ENCODE assay signal across 8 cellular contexts in the genomic region with DNA sequence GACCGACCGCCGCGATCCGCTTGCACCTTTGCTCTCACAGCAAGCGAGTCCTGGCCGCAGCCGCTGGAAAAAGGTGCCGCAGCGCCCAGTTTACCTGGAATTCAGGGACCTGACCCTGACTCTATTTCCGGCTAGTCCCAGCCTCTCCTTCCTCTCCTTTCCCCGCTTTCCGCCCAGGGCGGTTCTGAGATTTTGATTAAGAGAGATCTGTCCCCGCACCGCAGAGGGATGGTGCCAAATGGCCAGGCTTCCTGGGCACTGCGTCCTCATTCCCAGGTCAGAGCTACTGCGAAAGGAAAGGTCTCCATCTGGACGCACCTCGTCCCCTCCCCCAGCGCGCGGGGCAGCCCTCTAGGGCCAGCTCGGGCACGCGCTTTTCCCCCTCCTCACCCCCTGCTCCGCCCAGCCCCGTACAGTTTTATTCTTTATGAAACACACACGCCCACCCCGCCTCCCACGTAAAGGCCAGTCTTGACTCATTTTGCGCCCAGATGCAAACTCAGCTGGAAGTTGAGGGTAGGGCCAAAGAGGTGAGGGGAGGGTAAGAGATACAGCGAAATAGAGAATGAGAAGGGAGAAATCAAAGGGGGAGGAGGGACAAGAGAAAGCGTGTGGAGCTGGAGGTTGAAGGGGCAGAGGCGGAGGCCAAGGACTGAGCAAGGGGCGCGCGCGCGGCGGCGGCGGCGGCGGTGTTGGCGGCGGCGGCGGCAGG.
DNase-seq lines count a peak whose midpoint lies in the region; ATAC-seq and TF ChIP-seq lines count a peak whose summit lies in the region.

No MANE protein-coding gene starts in this region.

- no peak overlapping the region for H3K9ac ChIP-seq in SK-N-SH

- peak overlapping the region; percentile 84 for H2AFZ ChIP-seq in SK-N-SH (ENCODE audit: low read depth)

- H3F3A ChIP-seq in SK-N-SH (replicated peaks; ENCODE audit: insufficient read depth): no peaks in the 10 kb centered on the region

- H3K27ac ChIP-seq in SK-N-SH (ENCODE audit: low read depth in 2 of 2, low read length in 1 of 2) (no peak overlapping the region), transverse colon (no peak overlapping the region)

- H3K36me3 ChIP-seq in SK-N-SH (replicated peaks in 1 of 2; ENCODE audit: control insufficient read depth in 1 of 2, insufficient read depth in 2 of 2, low read length in 1 of 2) (no peaks in the 10 kb centered on the region), transverse colon (no peaks in the 10 kb centered on the region)

- H3K9me2 ChIP-seq in SK-N-SH: no peaks in the 10 kb centered on the region

- H3K9me3 ChIP-seq in SK-N-SH (no peaks in the 10 kb centered on the region; the same call in 1 of the 2 replicates), transverse colon (no peaks in the 10 kb centered on the region)

- peaks cover 3% of the 10 kb centered on the region for H3K36me3 Mint-ChIP-seq in activated CD4-positive, alpha-beta T cell treated with anti-CD3 and anti-CD28 coated beads, Interleukin-2, amount 10 ng/mL, durations not matched to agents 24 days and 14 days (ENCODE audit: low read depth)
- no peaks in the 10 kb centered on the region for H3K36me3 Mint-ChIP-seq in activated CD4-positive, alpha-beta T cell treated with anti-CD3 and anti-CD28 coated beads, Interleukin-2, amount 10 ng/mL, durations not matched to agents 7 days and 5 days (ENCODE audit: low read depth)

- in situ Hi-C loops in transverse colon (cut with MboI; ENCODE audit: low pct_ligation_motif_present in 1 of 4, low pct_unique_long_range_greater_than_20kb in 1 of 4, low sequenced_read_pairs in 3 of 4): no loop called here

- peaks cover 2% of the 10 kb centered on the region for H3K4me1 Mint-ChIP-seq in activated CD4-positive, alpha-beta T cell treated with anti-CD3 and anti-CD28 coated beads, Interleukin-2, amount 10 ng/mL, durations not matched to agents 24 days and 14 days
- peaks cover 8% of the 10 kb centered on the region for H3K4me1 Mint-ChIP-seq in activated CD4-positive, alpha-beta T cell treated with anti-CD3 and anti-CD28 coated beads, Interleukin-2, amount 10 ng/mL, durations not matched to agents 7 days and 5 days

- peak overlapping the region; percentile 15 for H3K4me3 Mint-ChIP-seq in activated CD4-positive, alpha-beta T cell treated with anti-CD3 and anti-CD28 coated beads, Interleukin-2, amount 10 ng/mL, durations not matched to agents 24 days and 14 days
- no peak overlapping the region for H3K4me3 Mint-ChIP-seq in activated CD4-positive, alpha-beta T cell treated with anti-CD3 and anti-CD28 coated beads, Interleukin-2, amount 10 ng/mL, durations not matched to agents 7 days and 5 days

- WGBS in SK-N-SH (ENCODE audit: low lambda C conversion rate): 7% methylated on average over 48 of the region's 49 CpGs
- WGBS in transverse colon (ENCODE audit: low coverage in 1 of 2), 2 donors: 0 to 6% methylated on average over 7 to 49 of the region's 49 CpGs

- H3K79me2 ChIP-seq in SK-N-SH (ENCODE audit: insufficient read depth): no peaks in the 10 kb centered on the region

- H3K4me1 ChIP-seq in SK-N-SH (ENCODE audit: control insufficient read depth in 1 of 2, insufficient read depth in 2 of 2, low read depth in 1 of 2, low read length in 1 of 2) (peaks cover 0 to 9% of the 10 kb centered on the region in 2 experiments; a peak in 1 of 4 replicates), transverse colon (peaks cover 0 to 43% (median 26%) of the 10 kb centered on the region in 4 donors)

- H3K27me3 Mint-ChIP-seq in activated CD4-positive, alpha-beta T cell treated with anti-CD3 and anti-CD28 coated beads, Interleukin-2, amount 10 ng/mL, durations not matched to agents 24 days and 14 days: peaks cover 59% of the 10 kb centered on the region
- peaks cover 69% of the 10 kb centered on the region for H3K27me3 Mint-ChIP-seq in activated CD4-positive, alpha-beta T cell treated with anti-CD3 and anti-CD28 coated beads, Interleukin-2, amount 10 ng/mL, durations not matched to agents 7 days and 5 days

- peak overlapping the region; percentile 57 to 63 for H3K4me3 ChIP-seq in SK-N-SH (ENCODE audit: low read depth in 2 of 2, low read length in 1 of 2)
- H3K4me3 ChIP-seq in transverse colon: peak overlapping the region in 3 of 4 donors; percentile 28 to 62 (median 32)

- TF ChIP-seq RAD21 in SK-N-SH (IDR thresholded peaks at IDR 0.05; ENCODE audit: low read length): no peak

- CTCF ChIA-PET in activated CD4-positive, alpha-beta T cell treated with anti-CD3 and anti-CD28 coated beads, Interleukin-2, amount 10 ng/mL, durations not matched to agents 7 days and 5 days (lab: Charles Lee): no interaction called here
- CTCF ChIA-PET in SK-N-SH (lab: Yijun Ruan, JAX): interaction anchor here (0.6 kb wide), 1 partner anchor 129 kb away, joined by 4 read pairs; no protein-coding TSS in a partner anchor

- no peaks in the 10 kb centered on the region for H4K20me1 ChIP-seq in SK-N-SH (ENCODE audit: insufficient read depth)

- H3K27me3 ChIP-seq in SK-N-SH (ENCODE audit: insufficient read depth): no peaks in the 10 kb centered on the region
- H3K27me3 ChIP-seq in transverse colon: peaks cover 95% of the 10 kb centered on the region

- no peak for TF ChIP-seq EP300 in SK-N-SH (IDR thresholded peaks at IDR 0.05; ENCODE audit: borderline replicate concordance in 1 of 2, low read depth in 1 of 2, low read length in 1 of 2)
- no peak for TF ChIP-seq EP300 in transverse colon (IDR thresholded peaks at IDR 0.05; ENCODE audit: low read depth)

- POLR2A ChIA-PET in activated CD4-positive, alpha-beta T cell treated with anti-CD3 and anti-CD28 coated beads, Interleukin-2, amount 10 ng/mL, durations not matched to agents 7 days and 5 days (lab: Charles Lee): no interaction called here
- POLR2A ChIA-PET in SK-N-SH (lab: Yijun Ruan, JAX): no interaction called here

- H3K9me3 Mint-ChIP-seq in activated CD4-positive, alpha-beta T cell treated with anti-CD3 and anti-CD28 coated beads, Interleukin-2, amount 10 ng/mL, durations not matched to agents 24 days and 14 days: peaks cover 10% of the 10 kb centered on the region
- H3K9me3 Mint-ChIP-seq in activated CD4-positive, alpha-beta T cell treated with anti-CD3 and anti-CD28 coated beads, Interleukin-2, amount 10 ng/mL, durations not matched to agents 7 days and 5 days: peaks cover 7% of the 10 kb centered on the region

- DNase-seq in activated CD4-positive, alpha-beta T cell treated with anti-CD3 and anti-CD28 coated beads, Interleukin-2, amount 10 ng/mL, durations not matched to agents 24 days and 14 days: no peak
- no peak for DNase-seq in activated CD4-positive, alpha-beta T cell treated with anti-CD3 and anti-CD28 coated beads, Interleukin-2, amount 10 ng/mL, durations not matched to agents 7 days and 5 days
- peak; percentile 77 for DNase-seq in SK-N-SH
- peak; percentile 36 for DNase-seq in iPS-NIHi7 (ENCODE audit: extremely low spot score)
- DNase-seq in transverse colon: no peak
- DNase-seq in KG1 (lab: John Stamatoyannopoulos, UW): no peak
- no peak for DNase-seq in nucleus accumbens (lab: John Stamatoyannopoulos, UW)

- peak overlapping the region; percentile 81 for H3K4me2 ChIP-seq in SK-N-SH

- TF ChIP-seq CTCF in SK-N-SH (IDR thresholded peaks at IDR 0.05) (no peak), transverse colon (IDR thresholded peaks at IDR 0.05) (no peak)

- TF ChIP-seq POLR2A in transverse colon (IDR thresholded peaks at IDR 0.05): no peak

- H3K27ac Mint-ChIP-seq in activated CD4-positive, alpha-beta T cell treated with anti-CD3 and anti-CD28 coated beads, Interleukin-2, amount 10 ng/mL, durations not matched to agents 24 days and 14 days: peak overlapping the region; percentile 64
- no peak overlapping the region for H3K27ac Mint-ChIP-seq in activated CD4-positive, alpha-beta T cell treated with anti-CD3 and anti-CD28 coated beads, Interleukin-2, amount 10 ng/mL, durations not matched to agents 7 days and 5 days

- intact Hi-C loops in activated CD4-positive, alpha-beta T cell treated with anti-CD3 and anti-CD28 coated beads, Interleukin-2, amount 10 ng/mL, durations not matched to agents 24 days and 14 days (cut with micrococcal nuclease): loop anchor here (5.0 kb wide), 1 partner anchor 1027 kb away; no protein-coding TSS in a partner anchor
- intact Hi-C loops in transverse colon (cut with DNase I; ENCODE audit: low total_unique reads): no loop called here

- ATAC-seq in GM21825 (IDR thresholded peaks at IDR 0.05; ENCODE audit: unreplicated experiment): no peak

TF ChIP-seq in SK-N-SH, 30 proteins besides CTCF, POLR2A, EP300 and RAD21 (continues in another document):
- TF ChIP-seq CHD2 (IDR thresholded peaks at IDR 0.05; ENCODE audit: low read length, partially characterized antibody) (no peak), JUND (IDR thresholded peaks at IDR 0.05) (no peak), NFIC (IDR thresholded peaks at IDR 0.05; ENCODE audit: borderline replicate concordance) (no peak), FOSL2 (IDR thresholded peaks at IDR 0.05; ENCODE audit: borderline replicate concordance, low read depth) (no peak), EZH2phosphoT487 (IDR thresholded peaks at IDR 0.05; ENCODE audit: borderline replicate concordance, low read depth) (no peak), FOXM1 (IDR thresholded peaks at IDR 0.05; ENCODE audit: low read depth) (no peak)
- TF ChIP-seq, protein P1, sequence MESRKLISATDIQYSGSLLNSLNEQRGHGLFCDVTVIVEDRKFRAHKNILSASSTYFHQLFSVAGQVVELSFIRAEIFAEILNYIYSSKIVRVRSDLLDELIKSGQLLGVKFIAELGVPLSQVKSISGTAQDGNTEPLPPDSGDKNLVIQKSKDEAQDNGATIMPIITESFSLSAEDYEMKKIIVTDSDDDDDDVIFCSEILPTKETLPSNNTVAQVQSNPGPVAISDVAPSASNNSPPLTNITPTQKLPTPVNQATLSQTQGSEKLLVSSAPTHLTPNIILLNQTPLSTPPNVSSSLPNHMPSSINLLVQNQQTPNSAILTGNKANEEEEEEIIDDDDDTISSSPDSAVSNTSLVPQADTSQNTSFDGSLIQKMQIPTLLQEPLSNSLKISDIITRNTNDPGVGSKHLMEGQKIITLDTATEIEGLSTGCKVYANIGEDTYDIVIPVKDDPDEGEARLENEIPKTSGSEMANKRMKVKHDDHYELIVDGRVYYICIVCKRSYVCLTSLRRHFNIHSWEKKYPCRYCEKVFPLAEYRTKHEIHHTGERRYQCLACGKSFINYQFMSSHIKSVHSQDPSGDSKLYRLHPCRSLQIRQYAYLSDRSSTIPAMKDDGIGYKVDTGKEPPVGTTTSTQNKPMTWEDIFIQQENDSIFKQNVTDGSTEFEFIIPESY (IDR thresholded peaks at IDR 0.05; ENCODE audit: borderline replicate concordance, low read depth): no peak
- TF ChIP-seq, protein P2, sequence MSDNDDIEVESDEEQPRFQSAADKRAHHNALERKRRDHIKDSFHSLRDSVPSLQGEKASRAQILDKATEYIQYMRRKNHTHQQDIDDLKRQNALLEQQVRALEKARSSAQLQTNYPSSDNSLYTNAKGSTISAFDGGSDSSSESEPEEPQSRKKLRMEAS (IDR thresholded peaks at IDR 0.05; ENCODE audit: low read depth): no peak

Comparison
In these comparisons a context has a peak if more than half of its experiments do, and no peak if none do; other contexts are left out.
1. DNase-seq: peak in SK-N-SH (single experiment) and iPS-NIHi7 (single experiment); none in activated CD4-positive, alpha-beta T cell treated with anti-CD3 and anti-CD28 coated beads, Interleukin-2, amount 10 ng/mL, durations not matched to agents 24 days and 14 days (single experiment), activated CD4-positive, alpha-beta T cell treated with anti-CD3 and anti-CD28 coated beads, Interleukin-2, amount 10 ng/mL, durations not matched to agents 7 days and 5 days (single experiment), transverse colon (single experiment), KG1 (single experiment) and nucleus accumbens (0 of 56).